In genomic region chr2:84923009-84923408, GRCh38 we compare ENCODE assay signal across 18 cellular contexts. TPM values are rescaled to one million over a fixed set of nuclear protein-coding genes. Genes with fewer than 3 reads are reported as not detected.
DNase-seq lines count a peak whose midpoint lies in the region; ATAC-seq and TF ChIP-seq lines count a peak whose summit lies in the region.
"Had no signal": no experiment of that assay in that cellular context is flagged by ENCODE, and none has a peak within 500 bp of the region (broad histone marks: within the 10 kb centered on the region; RNA-seq: fewer than 3 reads in every experiment).

No MANE protein-coding gene starts in this region.

- no peaks in the 10 kb centered on the region for H3K27me3 Mint-ChIP-seq in activated CD4-positive, alpha-beta T cell treated with anti-CD3 and anti-CD28 coated beads for 36 hours
- H3K27me3 Mint-ChIP-seq in stimulated activated naive CD8-positive, alpha-beta T cell treated with anti-CD3 and anti-CD28 coated beads, Interleukin-15, Interleukin-2, amounts not matched to agents 100 ng/mL and 50 ng/mL, for 24 hours: no peaks in the 10 kb centered on the region
- H3K27me3 Mint-ChIP-seq in activated naive CD8-positive, alpha-beta T cell treated with anti-CD3 and anti-CD28 coated beads, Interleukin-2, amount 50 U/mL, for 24 hours: no peaks in the 10 kb centered on the region
- H3K27me3 Mint-ChIP-seq: IgD-negative memory B cell had no signal

- DNase-seq in activated CD4-positive, alpha-beta T cell treated with anti-CD3 and anti-CD28 coated beads for 36 hours: no peak
- no peak for DNase-seq in activated CD4-positive, alpha-beta T cell treated with anti-CD3 and anti-CD28 coated beads for 48 hours
- DNase-seq in stimulated activated naive CD8-positive, alpha-beta T cell treated with anti-CD3 and anti-CD28 coated beads, Interleukin-15, Interleukin-2, amounts not matched to agents 100 U/mL and 50 U/mL, for 24 hours: no peak
- DNase-seq in activated naive CD8-positive, alpha-beta T cell treated with anti-CD3 and anti-CD28 coated beads, Interleukin-2, amount 50 U/mL, for 24 hours: no peak
- peak; percentile 8 for DNase-seq in stimulated activated CD8-positive, alpha-beta memory T cell treated with anti-CD3 and anti-CD28 coated beads, Interleukin-4, amount 100 ng/mL, for 48 hours
- DNase-seq in sigmoid colon (no peak), G401 (ENCODE audit: low spot score) (no peak)
- DNase-seq: C1 segment of cervical spinal cord, COR-L47, DMS53, NCI-H1436, NCI-H2081, NCI-H510A treated with DMSO at 0.1 percent for 48 hours had no signal

- peaks cover 58% of the 10 kb centered on the region for H3K4me1 Mint-ChIP-seq in activated CD4-positive, alpha-beta T cell treated with anti-CD3 and anti-CD28 coated beads for 36 hours
- H3K4me1 Mint-ChIP-seq in stimulated activated naive CD8-positive, alpha-beta T cell treated with anti-CD3 and anti-CD28 coated beads, Interleukin-15, Interleukin-2, amounts not matched to agents 100 ng/mL and 50 ng/mL, for 24 hours (ENCODE audit: low read depth): peaks cover 73% of the 10 kb centered on the region
- H3K4me1 Mint-ChIP-seq in activated naive CD8-positive, alpha-beta T cell treated with anti-CD3 and anti-CD28 coated beads, Interleukin-2, amount 50 U/mL, for 24 hours: peaks cover 70% of the 10 kb centered on the region

- no peak for TF ChIP-seq POLR2A in sigmoid colon (IDR thresholded peaks at IDR 0.05)

- TF ChIP-seq EP300 in sigmoid colon (IDR thresholded peaks at IDR 0.05): no peak

- no peak overlapping the region for H3K27ac ChIP-seq in sigmoid colon

- H3K36me3 ChIP-seq in sigmoid colon: no peaks in the 10 kb centered on the region
- H3K36me3 ChIP-seq: HAP-1, Peyer's patch had no signal

- in situ Hi-C loops in G401 (cut with HindIII; ENCODE audit: low sequenced_read_pairs): no loop called here

- no peak for TF ChIP-seq CTCF in sigmoid colon (IDR thresholded peaks at IDR 0.05)

- peaks cover 3% of the 10 kb centered on the region for H3K36me3 Mint-ChIP-seq in activated CD4-positive, alpha-beta T cell treated with anti-CD3 and anti-CD28 coated beads for 36 hours (ENCODE audit: low read depth)
- H3K36me3 Mint-ChIP-seq in stimulated activated naive CD8-positive, alpha-beta T cell treated with anti-CD3 and anti-CD28 coated beads, Interleukin-15, Interleukin-2, amounts not matched to agents 100 ng/mL and 50 ng/mL, for 24 hours (ENCODE audit: low read depth): no peaks in the 10 kb centered on the region
- no peaks in the 10 kb centered on the region for H3K36me3 Mint-ChIP-seq in activated naive CD8-positive, alpha-beta T cell treated with anti-CD3 and anti-CD28 coated beads, Interleukin-2, amount 50 U/mL, for 24 hours (ENCODE audit: low read depth)

- no peaks in the 10 kb centered on the region for H3K9me3 Mint-ChIP-seq in activated CD4-positive, alpha-beta T cell treated with anti-CD3 and anti-CD28 coated beads for 36 hours (ENCODE audit: low read depth)
- H3K9me3 Mint-ChIP-seq in stimulated activated naive CD8-positive, alpha-beta T cell treated with anti-CD3 and anti-CD28 coated beads, Interleukin-15, Interleukin-2, amounts not matched to agents 100 ng/mL and 50 ng/mL, for 24 hours: no peaks in the 10 kb centered on the region
- no peaks in the 10 kb centered on the region for H3K9me3 Mint-ChIP-seq in activated naive CD8-positive, alpha-beta T cell treated with anti-CD3 and anti-CD28 coated beads, Interleukin-2, amount 50 U/mL, for 24 hours
- H3K9me3 Mint-ChIP-seq: IgD-negative memory B cell had no signal

- no peak overlapping the region for H3K4me3 Mint-ChIP-seq in activated CD4-positive, alpha-beta T cell treated with anti-CD3 and anti-CD28 coated beads for 36 hours
- no peak overlapping the region for H3K4me3 Mint-ChIP-seq in stimulated activated naive CD8-positive, alpha-beta T cell treated with anti-CD3 and anti-CD28 coated beads, Interleukin-15, Interleukin-2, amounts not matched to agents 100 ng/mL and 50 ng/mL, for 24 hours
- no peak overlapping the region for H3K4me3 Mint-ChIP-seq in activated naive CD8-positive, alpha-beta T cell treated with anti-CD3 and anti-CD28 coated beads, Interleukin-2, amount 50 U/mL, for 24 hours

- peak overlapping the region; percentile 64 for H3K27ac Mint-ChIP-seq in activated CD4-positive, alpha-beta T cell treated with anti-CD3 and anti-CD28 coated beads for 36 hours
- peak overlapping the region; percentile 36 for H3K27ac Mint-ChIP-seq in stimulated activated naive CD8-positive, alpha-beta T cell treated with anti-CD3 and anti-CD28 coated beads, Interleukin-15, Interleukin-2, amounts not matched to agents 100 ng/mL and 50 ng/mL, for 24 hours
- peak overlapping the region; percentile 50 for H3K27ac Mint-ChIP-seq in activated naive CD8-positive, alpha-beta T cell treated with anti-CD3 and anti-CD28 coated beads, Interleukin-2, amount 50 U/mL, for 24 hours
- H3K27ac Mint-ChIP-seq: IgD-negative memory B cell had no signal

- intact Hi-C loops in activated CD4-positive, alpha-beta T cell treated with anti-CD3 and anti-CD28 coated beads for 36 hours (cut with DNase I, micrococcal nuclease): loop anchor here in 1 of 2 experiments (5.0 kb wide), 1 partner anchor 141 kb away; no protein-coding TSS in a partner anchor
- intact Hi-C loops in sigmoid colon (cut with DNase I): no loop called here

- no peaks in the 10 kb centered on the region for H3K9me3 ChIP-seq in sigmoid colon
- H3K9me3 ChIP-seq: HAP-1, Peyer's patch had no signal

- H3K4me1 ChIP-seq in sigmoid colon: peaks cover 0 to 29% (median 26%) of the 10 kb centered on the region in 4 donors

- H3K27me3 ChIP-seq in sigmoid colon: no peaks in the 10 kb centered on the region
- H3K27me3 ChIP-seq: Peyer's patch had no signal

- POLR2A ChIA-PET in activated CD4-positive, alpha-beta T cell treated with anti-CD3 and anti-CD28 coated beads for 36 hours (lab: Charles Lee): no interaction called here

- H3K4me3 ChIP-seq in sigmoid colon: no peak overlapping the region
- H3K4me3 ChIP-seq: GM12878, HAP-1, Peyer's patch had no signal

- CTCF ChIA-PET in activated CD4-positive, alpha-beta T cell treated with anti-CD3 and anti-CD28 coated beads for 36 hours (lab: Charles Lee): interaction anchor here (0.8 to 1.4 kb wide), 3 partner anchors 16 to 46 kb away, joined by 3 read pairs; no protein-coding TSS in a partner anchor

- ATAC-seq in activated CD4-positive, alpha-beta T cell treated with anti-CD3 and anti-CD28 coated beads for 36 hours: no peak
- ATAC-seq in stimulated activated naive CD8-positive, alpha-beta T cell treated with anti-CD3 and anti-CD28 coated beads, Interleukin-15, Interleukin-2, amounts not matched to agents 100 U/mL and 50 U/mL, for 24 hours: no peak
- ATAC-seq in activated naive CD8-positive, alpha-beta T cell treated with anti-CD3 and anti-CD28 coated beads, Interleukin-2, amount 50 U/mL, for 24 hours: no peak
- ATAC-seq: GM12878 had no signal

RNA-seq across cellular contexts. Expression of gene TMSB10, which starts 17.6 kb away (rescaled TPM):
- total RNA-seq in activated CD4-positive, alpha-beta T cell treated with anti-CD3 and anti-CD28 coated beads for 36 hours: 1,000 to 10,000 TPM; 2,345 to 2,742 TPM
- total RNA-seq in sigmoid colon: 1,000 to 10,000 TPM; 1,887 to 2,459 (median 2,033) TPM
- polyA plus RNA-seq in sigmoid colon: 1,000 to 10,000 TPM; 3,723 to 4,314 (median 4,173) TPM
- 1,848 and 2,842 TPM in 2 replicates for total RNA-seq in G401 (2014; rRNA removed; shearing (Covaris generic))

RNA-seq across cellular contexts. Expression of gene TRABD2A, which starts 42.1 kb away (rescaled TPM):
- total RNA-seq in activated CD4-positive, alpha-beta T cell treated with anti-CD3 and anti-CD28 coated beads for 36 hours: 10 to 100 TPM; 37.2 to 42.2 TPM
- 1 to 10 TPM in 1 of 4 donors, under 1 TPM in 3; 0.16 to 3.6 (median 0.65) TPM for total RNA-seq in sigmoid colon
- polyA plus RNA-seq in sigmoid colon: 10 to 100 TPM; 16.8 to 46.4 (median 25.4) TPM
- 5.5 and 9.9 TPM in 2 replicates for total RNA-seq in G401 (2014; rRNA removed; shearing (Covaris generic))

RNA-seq across cellular contexts. Expression of gene KCMF1, which starts 48.0 kb away (rescaled TPM):
- total RNA-seq in activated CD4-positive, alpha-beta T cell treated with anti-CD3 and anti-CD28 coated beads for 36 hours: 10 to 100 TPM; 78.1 to 98.5 TPM
- total RNA-seq in sigmoid colon: 10 to 100 TPM; 35.7 to 64.5 (median 39.6) TPM
- polyA plus RNA-seq in sigmoid colon: 10 to 100 TPM; 44.6 to 73.1 (median 64.3) TPM
- 53.3 and 133 TPM in 2 replicates for total RNA-seq in G401 (2014; rRNA removed; shearing (Covaris generic))
